ENCODE assay signal across 9 cellular contexts in the genomic region with DNA sequence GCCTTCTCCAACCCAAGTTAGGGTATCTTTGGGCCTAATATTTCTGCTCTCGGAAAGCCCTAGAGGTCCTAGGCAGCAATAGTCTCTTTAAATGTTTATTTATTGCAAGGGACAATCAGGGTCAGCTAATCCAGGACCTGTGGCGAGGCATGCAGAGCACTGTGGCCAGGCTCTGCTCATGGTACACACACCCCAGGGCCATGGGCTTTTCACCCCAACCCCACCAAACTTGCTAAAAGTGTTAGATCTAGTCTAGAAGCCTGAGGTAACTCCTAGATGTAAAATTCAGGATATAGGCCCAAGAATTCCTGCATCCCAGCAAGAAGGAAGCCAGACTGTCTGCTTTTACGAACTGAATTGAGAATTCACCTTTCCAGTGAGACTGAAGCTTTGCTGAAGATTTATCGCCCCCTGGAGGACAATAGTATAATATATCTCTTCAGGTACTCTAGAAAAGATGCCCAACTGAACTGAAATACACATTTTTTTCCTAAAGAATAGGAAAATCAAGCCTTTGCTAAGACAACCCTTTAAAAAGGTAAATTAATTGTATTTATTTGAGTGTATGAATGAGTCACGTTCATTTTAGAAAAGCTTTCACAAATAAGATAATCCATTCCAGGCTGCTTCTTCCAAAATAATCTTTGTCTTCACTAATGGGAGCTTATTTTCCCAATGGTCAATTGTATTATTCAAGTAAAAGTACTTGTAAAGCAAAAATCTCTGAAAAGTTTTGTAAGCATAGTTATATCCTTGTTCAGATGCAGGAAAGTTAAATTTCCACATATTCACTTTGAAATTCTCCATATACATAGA.
DNase-seq lines count a peak whose midpoint lies in the region; ATAC-seq and TF ChIP-seq lines count a peak whose summit lies in the region.
"Had no signal": no experiment of that assay in that cellular context is flagged by ENCODE, and none has a peak within 500 bp of the region (broad histone marks: within the 10 kb centered on the region; RNA-seq: fewer than 3 reads in every experiment).

No MANE protein-coding gene starts in this region.

- no peaks in the 10 kb centered on the region for H4K20me1 ChIP-seq in GM23338 (replicated peaks; ENCODE audit: insufficient read depth)
- no peaks in the 10 kb centered on the region for H4K20me1 ChIP-seq in SU-DHL-6 (ENCODE audit: low read depth, low read length)

- H3K4me2 ChIP-seq in GM23338 (no peak overlapping the region), SU-DHL-6 (ENCODE audit: low read depth, low read length, poor library complexity, severe bottlenecking) (no peak overlapping the region)

- intact Hi-C loops in left cardiac atrium (cut with DNase I) = loop anchor here (2.0 to 10.0 kb wide), 5 partner anchors 808 to 1068 kb away; no protein-coding TSS in a partner anchor

- DNase-seq in NOMO-1 treated with DMSO at 0.1 percent for 48 hours (lab: John Stamatoyannopoulos, UW; ENCODE audit: unreplicated experiment) (peak; percentile 39), NOMO-1 treated with dmso at 0.1 percent for 144 hours (lab: John Stamatoyannopoulos, UW; ENCODE audit: unreplicated experiment) (no peak), GM23338 (ENCODE audit: low spot score) (peak; percentile 89), LHCN-M2 (ENCODE audit: low read depth) (peak; percentile 10), left cardiac atrium (no peak), mesenteric fat pad (ENCODE audit: low spot score) (no peak)
- DNase-seq in stimulated activated naive B cell treated with anti-CD40 and anti-IgM and Interleukin-4, amounts not matched to agents 10 μg/mL and 1 μg/mL and 100 μg/mL, for 72 hours = no peak

- TF ChIP-seq CTCF in GM23338 (conservative IDR thresholded peaks at IDR 0.05; ENCODE audit: low read depth in 2 of 2) = peak; percentile 68 to 88
- TF ChIP-seq CTCF in SU-DHL-6 (IDR thresholded peaks at IDR 0.05; ENCODE audit: insufficient read depth, low read length, poor library complexity, severe bottlenecking) = peak; percentile 42

- no peaks in the 10 kb centered on the region for H3K79me2 ChIP-seq in GM23338 (replicated peaks; ENCODE audit: insufficient read depth)
- no peaks in the 10 kb centered on the region for H3K79me2 ChIP-seq in SU-DHL-6 (ENCODE audit: insufficient read depth, low read length)

- no peak overlapping the region for H3K4me3 Mint-ChIP-seq in GM23338
- H3K4me3 Mint-ChIP-seq in stimulated activated naive B cell treated with anti-CD40 and anti-IgM and Interleukin-4, amounts not matched to agents 10 μg/mL and 1 μg/mL and 100 μg/mL, for 72 hours = no peak overlapping the region
- H3K4me3 Mint-ChIP-seq: activated naive CD8-positive, alpha-beta T cell had no signal

- no peaks in the 10 kb centered on the region for H3F3A ChIP-seq in GM23338 (replicated peaks; ENCODE audit: low read depth)
- H3F3A ChIP-seq in SU-DHL-6 (ENCODE audit: insufficient read depth) = no peaks in the 10 kb centered on the region

- peak overlapping the region; percentile 52; the same call in 1 of the 2 replicates for H3K27ac Mint-ChIP-seq in GM23338
- H3K27ac Mint-ChIP-seq in stimulated activated naive B cell treated with anti-CD40 and anti-IgM and Interleukin-4, amounts not matched to agents 10 μg/mL and 1 μg/mL and 100 μg/mL, for 72 hours = no peak overlapping the region
- H3K27ac Mint-ChIP-seq: activated naive CD8-positive, alpha-beta T cell had no signal

- no peak overlapping the region for H3K9ac ChIP-seq in SU-DHL-6 (ENCODE audit: low read length)

- H3K9me3 Mint-ChIP-seq in GM23338 = peaks cover 3% of the 10 kb centered on the region
- H3K9me3 Mint-ChIP-seq in stimulated activated naive B cell treated with anti-CD40 and anti-IgM and Interleukin-4, amounts not matched to agents 10 μg/mL and 1 μg/mL and 100 μg/mL, for 72 hours = peaks cover 0 to 1% of the 10 kb centered on the region in 2 donors

- 0 out of 2 replicates have a peak, but pooled peaks cover 7% of the 10 kb centered on the region for H3K4me1 ChIP-seq in GM23338 (ENCODE audit: insufficient read depth)

- H3K9me2 ChIP-seq in GM23338 (ENCODE audit: insufficient read depth) (no peaks in the 10 kb centered on the region; the same call in 1 of the 2 replicates), SU-DHL-6 (replicated peaks; ENCODE audit: insufficient read depth, low read length) (no peaks in the 10 kb centered on the region)

- no peak overlapping the region for H3K27ac ChIP-seq in GM23338 (ENCODE audit: low read depth)
- no peak overlapping the region for H3K27ac ChIP-seq in SU-DHL-6 (ENCODE audit: low read depth, low read length)

- no peaks in the 10 kb centered on the region for H3K9me3 ChIP-seq in SU-DHL-6 (ENCODE audit: insufficient read depth, low read length)

- peaks cover 16% of the 10 kb centered on the region for H3K36me3 Mint-ChIP-seq in GM23338 (ENCODE audit: low read depth)
- H3K36me3 Mint-ChIP-seq in stimulated activated naive B cell treated with anti-CD40 and anti-IgM and Interleukin-4, amounts not matched to agents 10 μg/mL and 1 μg/mL and 100 μg/mL, for 72 hours = no peaks in the 10 kb centered on the region
- H3K36me3 Mint-ChIP-seq: activated naive CD8-positive, alpha-beta T cell had no signal

- H3K4me1 Mint-ChIP-seq in GM23338 = peaks cover 5% of the 10 kb centered on the region; the same call in 1 of the 3 replicates
- no peaks in the 10 kb centered on the region for H3K4me1 Mint-ChIP-seq in stimulated activated naive B cell treated with anti-CD40 and anti-IgM and Interleukin-4, amounts not matched to agents 10 μg/mL and 1 μg/mL and 100 μg/mL, for 72 hours

- H3K36me3 ChIP-seq in GM23338 (ENCODE audit: insufficient read depth) (no peaks in the 10 kb centered on the region), SU-DHL-6 (ENCODE audit: low read length) (no peaks in the 10 kb centered on the region)

- no peaks in the 10 kb centered on the region for H3K27me3 ChIP-seq in GM23338 (ENCODE audit: insufficient read depth)
- H3K27me3 ChIP-seq in SU-DHL-6 (ENCODE audit: low read length) = no peaks in the 10 kb centered on the region

- H2AFZ ChIP-seq in GM23338 (no peak overlapping the region), SU-DHL-6 (ENCODE audit: low read depth, low read length, severe bottlenecking) (no peak overlapping the region)

- ATAC-seq in GM23338 = peak; percentile 87
- peak; percentile 44 to 47 for ATAC-seq in left cardiac atrium
- ATAC-seq in stimulated activated naive B cell treated with anti-CD40 and anti-IgM and Interleukin-4, amounts not matched to agents 10 μg/mL and 1 μg/mL and 100 μg/mL, for 72 hours (replicated peaks) = peak; percentile 63 to 72

- H3K27me3 Mint-ChIP-seq in GM23338 (ENCODE audit: insufficient read depth, low read depth, poor library complexity) = peaks cover 2% of the 10 kb centered on the region
- H3K27me3 Mint-ChIP-seq in stimulated activated naive B cell treated with anti-CD40 and anti-IgM and Interleukin-4, amounts not matched to agents 10 μg/mL and 1 μg/mL and 100 μg/mL, for 72 hours = no peaks in the 10 kb centered on the region

- H3K4me3 ChIP-seq in GM23338 = no peak overlapping the region
- H3K4me3 ChIP-seq in SU-DHL-6 (ENCODE audit: insufficient read depth, low read length, poor library complexity, severe bottlenecking) = no peak overlapping the region

Comparison
In these comparisons a context has a peak if more than half of its experiments do, and no peak if none do; other contexts are left out.
1. DNase-seq: peak in NOMO-1 treated with DMSO at 0.1 percent for 48 hours (single experiment), GM23338 (single experiment) and LHCN-M2 (single experiment); none in NOMO-1 treated with dmso at 0.1 percent for 144 hours (single experiment), left cardiac atrium (single experiment), stimulated activated naive B cell treated with anti-CD40 and anti-IgM and Interleukin-4, amounts not matched to agents 10 μg/mL and 1 μg/mL and 100 μg/mL, for 72 hours (single experiment) and mesenteric fat pad (single experiment).
2. Peak in every context shown above with its lines, with median percentiles within 50 percentile points of each other: ATAC-seq.